28 cellular contexts compared by ENCODE assay signal in the genomic region with DNA sequence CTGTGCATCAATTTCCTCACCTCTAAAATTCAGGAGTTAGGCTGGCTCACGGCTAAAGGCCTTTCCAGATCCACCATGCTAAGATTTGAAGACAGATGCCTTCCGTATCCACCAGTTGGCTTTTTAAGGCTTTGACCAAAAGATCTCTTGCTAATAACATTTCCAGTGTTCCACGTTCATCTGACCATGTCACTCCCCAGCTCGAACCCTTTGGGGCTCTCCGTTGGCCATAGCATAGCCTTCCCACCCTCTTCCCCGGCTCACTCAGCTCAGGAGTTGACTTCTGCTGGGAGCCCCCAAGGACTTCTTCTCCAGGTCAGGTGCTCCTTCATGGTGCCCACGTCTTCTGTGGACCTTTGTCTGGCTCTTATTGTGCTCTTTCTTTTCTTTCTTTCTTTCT. TPM values are rescaled to one million over a fixed set of nuclear protein-coding genes. Genes with fewer than 3 reads are reported as not detected.
"Had no signal": no experiment of that assay in that cellular context is flagged by ENCODE, and none has a peak within 500 bp of the region (broad histone marks: within the 10 kb centered on the region; RNA-seq: fewer than 3 reads in every experiment).

No MANE protein-coding gene starts in this region.

- H3K4me3 ChIP-seq: esophagus squamous epithelium, gastroesophageal sphincter had no signal

- H3K9me3 ChIP-seq: esophagus squamous epithelium, gastroesophageal sphincter had no signal

- DNase-seq: activated CD4-positive, alpha-beta memory T cell treated with anti-CD3 and anti-CD28 coated beads, Interleukin-2, amount 10 ng/mL, durations not matched to agents 7 days and 5 days; activated CD4-positive, alpha-beta T cell treated with anti-CD3 and anti-CD28 coated beads for 1 hour; activated CD4-positive, alpha-beta T cell treated with anti-CD3 and anti-CD28 coated beads for 4 hours; activated CD4-positive, alpha-beta T cell treated with anti-CD3 and anti-CD28 coated beads, Interleukin-2, amount 10 ng/mL, durations not matched to agents 7 days and 5 days; activated CD4-positive, alpha-beta T cell treated with anti-CD3 and anti-CD28 coated beads, Interleukin-2, amount 50 U/mL, for 4 hours; activated effector memory CD4-positive, alpha-beta T cell treated with Interleukin-2 at 50 U/mL for 16 hours; activated gamma-delta T cell treated with Interleukin-2 at 50 U/mL for 16 hours; activated naive CD4-positive, alpha-beta T cell treated with anti-CD3 and anti-CD28 coated beads, Interleukin-2, amount 50 U/mL, for 16 hours; activated naive CD4-positive, alpha-beta T cell treated with Interleukin-2 at 50 U/mL for 16 hours; activated T-cell treated with anti-CD3 and anti-CD28 coated beads, Interleukin-2, amount 50 U/mL, for 4 hours; amniotic stem cell; anterior cingulate cortex; brain microvascular endothelial cell; caudate nucleus; cortex of kidney; dermis blood vessel endothelial cell; effector CD4-positive, alpha-beta T cell; effector memory CD8-positive, alpha-beta T cell; esophagus squamous epithelium; head of caudate nucleus; T-helper 1 cell; T-helper 17 cell; T1000 had no signal

- H3K9me3 Mint-ChIP-seq: activated CD4-positive, alpha-beta T cell treated with anti-CD3 and anti-CD28 coated beads, Interleukin-2, amount 10 ng/mL, durations not matched to agents 7 days and 5 days; activated T-cell treated with anti-CD3 and anti-CD28 coated beads, Interleukin-2, amount 50 U/mL, for 4 hours; activated T-helper 17 cell treated with anti-CD3 and anti-CD28 coated beads, Interleukin-2, amount 50 U/mL, for 72 hours; T-helper 2 cell treated with Interferon-gamma antibody and Interleukin-4, amounts not matched to agents 5 μg/mL and 100 μg/mL, for 36 hours had no signal

- H3K36me3 ChIP-seq: brain microvascular endothelial cell, esophagus squamous epithelium, gastroesophageal sphincter had no signal

- H3K27me3 Mint-ChIP-seq: activated CD4-positive, alpha-beta memory T cell treated with anti-CD3 and anti-CD28 coated beads, Interleukin-2, amount 10 ng/mL, durations not matched to agents 7 days and 5 days; activated CD4-positive, alpha-beta T cell treated with anti-CD3 and anti-CD28 coated beads, Interleukin-2, amount 10 ng/mL, durations not matched to agents 7 days and 5 days; activated naive CD8-positive, alpha-beta T cell; activated T-helper 17 cell treated with anti-CD3 and anti-CD28 coated beads, Interleukin-2, amount 50 U/mL, for 72 hours; effector memory CD8-positive, alpha-beta T cell; T-helper 17 cell had no signal

- H3K27ac Mint-ChIP-seq: activated CD4-positive, alpha-beta memory T cell treated with anti-CD3 and anti-CD28 coated beads, Interleukin-2, amount 10 ng/mL, durations not matched to agents 7 days and 5 days; activated CD4-positive, alpha-beta T cell treated with anti-CD3 and anti-CD28 coated beads, Interleukin-2, amount 10 ng/mL, durations not matched to agents 7 days and 5 days; activated naive CD8-positive, alpha-beta T cell; activated T-helper 17 cell treated with anti-CD3 and anti-CD28 coated beads, Interleukin-2, amount 50 U/mL, for 72 hours; effector memory CD8-positive, alpha-beta T cell; T-helper 17 cell; T-helper 2 cell treated with Interferon-gamma antibody and Interleukin-4, amounts not matched to agents 5 μg/mL and 100 μg/mL, for 36 hours had no signal

- H3K27me3 ChIP-seq: brain microvascular endothelial cell, gastroesophageal sphincter had no signal

- H3K4me3 Mint-ChIP-seq: activated CD4-positive, alpha-beta memory T cell treated with anti-CD3 and anti-CD28 coated beads, Interleukin-2, amount 10 ng/mL, durations not matched to agents 7 days and 5 days; activated CD4-positive, alpha-beta T cell treated with anti-CD3 and anti-CD28 coated beads, Interleukin-2, amount 10 ng/mL, durations not matched to agents 7 days and 5 days; activated naive CD8-positive, alpha-beta T cell; activated T-cell treated with anti-CD3 and anti-CD28 coated beads, Interleukin-2, amount 50 U/mL, for 4 hours; activated T-helper 17 cell treated with anti-CD3 and anti-CD28 coated beads, Interleukin-2, amount 50 U/mL, for 72 hours; effector memory CD8-positive, alpha-beta T cell; T-helper 17 cell; T-helper 2 cell treated with Interferon-gamma antibody and Interleukin-4, amounts not matched to agents 5 μg/mL and 100 μg/mL, for 36 hours had no signal

- H3K4me1 Mint-ChIP-seq: activated CD4-positive, alpha-beta memory T cell treated with anti-CD3 and anti-CD28 coated beads, Interleukin-2, amount 10 ng/mL, durations not matched to agents 7 days and 5 days; activated CD4-positive, alpha-beta T cell treated with anti-CD3 and anti-CD28 coated beads, Interleukin-2, amount 10 ng/mL, durations not matched to agents 7 days and 5 days; activated T-helper 17 cell treated with anti-CD3 and anti-CD28 coated beads, Interleukin-2, amount 50 U/mL, for 72 hours; T-helper 17 cell had no signal

- H3K36me3 Mint-ChIP-seq: activated naive CD8-positive, alpha-beta T cell had no signal

- ATAC-seq: activated T-cell treated with anti-CD3 and anti-CD28 coated beads, Interleukin-2, amount 50 U/mL, for 4 hours; activated T-helper 17 cell treated with anti-CD3 and anti-CD28 coated beads, Interleukin-2, amount 50 U/mL, for 72 hours; effector memory CD8-positive, alpha-beta T cell; gastroesophageal sphincter; T-helper 17 cell had no signal

- H3K27ac ChIP-seq: brain microvascular endothelial cell, esophagus squamous epithelium, gastroesophageal sphincter had no signal

RNA-seq across cellular contexts. Expression of a gene that starts 53.3 kb away (rescaled TPM):
- total RNA-seq: activated CD4-positive, alpha-beta memory T cell treated with anti-CD3 and anti-CD28 coated beads, Interleukin-2, amount 10 ng/mL, durations not matched to agents 7 days and 5 days; activated CD4-positive, alpha-beta T cell treated with anti-CD3 and anti-CD28 coated beads, Interleukin-2, amount 10 ng/mL, durations not matched to agents 7 days and 5 days; activated T-helper 17 cell treated with anti-CD3 and anti-CD28 coated beads, Interleukin-2, amount 50 U/mL, for 72 hours; fibroblast of lung had no signal
